Comparison of ENCODE assay signal across 8 cellular contexts in the genomic region with DNA sequence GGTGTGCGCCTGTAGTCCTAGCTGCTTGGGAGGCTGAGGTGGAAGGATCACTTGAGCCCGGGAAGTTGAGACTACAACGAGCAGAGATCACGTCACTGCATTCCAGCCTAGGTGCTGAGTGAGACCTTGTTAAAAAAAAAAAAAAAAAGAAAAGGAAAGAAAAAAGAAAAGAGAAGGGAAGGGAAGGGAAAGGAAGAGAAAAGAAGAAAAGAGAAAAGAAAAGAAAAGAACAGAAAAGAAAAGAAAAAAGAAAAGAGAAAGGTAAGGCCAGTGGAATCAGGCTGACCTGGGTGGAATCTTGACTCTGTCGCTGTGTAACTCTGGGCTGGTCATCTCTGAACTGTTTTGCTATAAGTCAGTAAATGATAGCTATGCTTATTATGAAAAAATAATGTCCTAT. TPM values are rescaled to one million over a fixed set of nuclear protein-coding genes. Genes with fewer than 3 reads are reported as not detected.
"Had no signal": no experiment of that assay in that cellular context is flagged by ENCODE, and none has a peak within 500 bp of the region (broad histone marks: within the 10 kb centered on the region; RNA-seq: fewer than 3 reads in every experiment).

No MANE protein-coding gene starts in this region.

- H3K4me3 ChIP-seq: GM12878 had no signal

- FAIRE-seq: G401.6, GM12878, GM12891, GM12892, GM18507, GM19239 had no signal

- ATAC-seq: GM12878 had no signal

- DNase-seq: GDM1, GF-D8 had no signal

RNA-seq across cellular contexts. Expression of a gene that starts 33.7 kb away (rescaled TPM):
- polyA plus RNA-seq: GM12878 had no signal
